ENCODE assay signal across 10 cellular contexts in the genomic region with DNA sequence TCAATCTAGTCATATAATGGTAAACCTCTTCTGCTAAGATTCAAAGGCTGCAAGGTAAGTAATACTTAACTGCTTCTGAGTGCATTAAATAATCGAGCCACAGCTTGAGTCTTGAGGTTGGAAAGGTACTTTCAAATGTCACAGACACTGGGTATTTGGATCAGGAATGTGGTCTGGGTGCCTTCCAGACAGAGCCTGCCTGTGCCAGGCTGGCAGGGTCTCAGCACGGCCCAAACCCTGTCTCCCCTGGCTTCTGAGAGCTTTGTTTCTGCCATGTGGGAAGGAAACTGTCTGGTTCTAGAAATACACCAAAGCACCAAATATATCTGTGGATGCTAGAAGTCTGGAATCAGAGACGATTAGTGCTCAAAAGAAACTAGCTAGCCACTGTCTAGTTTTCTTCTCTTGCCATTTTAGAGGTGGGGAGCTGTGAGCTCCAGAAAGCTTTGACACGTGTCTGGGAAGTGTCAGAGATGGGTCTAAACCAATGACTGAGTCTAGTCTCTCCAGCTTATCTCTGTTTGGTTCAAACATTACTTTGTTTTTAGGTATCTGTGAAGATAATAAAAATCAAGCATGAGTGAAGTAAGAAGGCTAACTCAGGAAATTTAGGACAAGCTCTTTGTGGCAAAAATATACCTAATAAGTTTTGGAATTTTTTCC.
"Had no signal": no experiment of that assay in that cellular context is flagged by ENCODE, and none has a peak within 500 bp of the region (broad histone marks: within the 10 kb centered on the region; RNA-seq: fewer than 3 reads in every experiment).

No MANE protein-coding gene starts in this region.

- H3K36me3 ChIP-seq: gastroesophageal sphincter had no signal

- ATAC-seq: gastroesophageal sphincter had no signal

- H3K4me3 ChIP-seq: dorsolateral prefrontal cortex, gastroesophageal sphincter, skin epidermis, testis had no signal

- DNase-seq: activated CD4-positive, alpha-beta T cell treated with anti-CD3 and anti-CD28 coated beads, Interleukin-2, amount 10 ng/mL, durations not matched to agents 7 days and 5 days; activated CD4-positive, CD25-positive, alpha-beta regulatory T cell; activated naive CD4-positive, alpha-beta T cell; activated naive CD8-positive, alpha-beta T cell treated with anti-CD3 and anti-CD28 coated beads, Interleukin-2, amount 10 ng/mL, durations not matched to agents 7 days and 5 days; dorsolateral prefrontal cortex; endodermal cell; SW 1271; testis had no signal

- H3K4me1 ChIP-seq: testis had no signal

- H3K27me3 ChIP-seq: gastroesophageal sphincter, testis had no signal

- H3K9me3 ChIP-seq: gastroesophageal sphincter, testis had no signal

- H3K27ac ChIP-seq: dorsolateral prefrontal cortex, gastroesophageal sphincter, skin epidermis, testis had no signal
